In genomic region chr6:167795874-167796667, GRCh38 we compare ENCODE assay signal across 9 cellular contexts. TPM values are rescaled to one million over a fixed set of nuclear protein-coding genes. Genes with fewer than 3 reads are reported as not detected.
A peak's percentile ranks its signal among the peaks of the same experiment; 100 is the strongest.
DNase-seq lines count a peak whose midpoint lies in the region; ATAC-seq and TF ChIP-seq lines count a peak whose summit lies in the region.
"Had no signal": no experiment of that assay in that cellular context is flagged by ENCODE, and none has a peak within 500 bp of the region (broad histone marks: within the 10 kb centered on the region; RNA-seq: fewer than 3 reads in every experiment).

No MANE protein-coding gene starts in this region.

- TF ChIP-seq CTCF in heart left ventricle (IDR thresholded peaks at IDR 0.05) = peak in 2 of 12 donors; percentile 2 to 12

- TF ChIP-seq POLR2A in heart left ventricle (IDR thresholded peaks at IDR 0.05) = no peak

- H3K27ac ChIP-seq in heart left ventricle = peak overlapping the region in 3 of 12 donors; percentile 11 to 45 (median 24)

- intact Hi-C loops in heart left ventricle (cut with DNase I) = loop anchor here in 1 of 10 donors (10.0 kb wide), 1 partner anchor 101 kb away; no protein-coding TSS in a partner anchor
- intact Hi-C loops in posterior cingulate gyrus (cut with DNase I) = no loop called here

- peaks cover 6% of the 10 kb centered on the region for H3K36me3 Mint-ChIP-seq in T-helper 17 cell (ENCODE audit: low read depth)

- WGBS in heart left ventricle, 4 donors = 32 to 61% (median 46%) methylated on average over 13 to 37 of the region's 37 CpGs

- H3K4me3 ChIP-seq in heart left ventricle = peak overlapping the region in 11 of 12 donors; percentile 19 to 57 (median 49)

- H3K4me3 Mint-ChIP-seq in T-helper 17 cell = peak overlapping the region; percentile 75

- H3K36me3 ChIP-seq in heart left ventricle = no peaks in the 10 kb centered on the region

- H3K27me3 Mint-ChIP-seq in T-helper 17 cell = peaks cover 81% of the 10 kb centered on the region

- ATAC-seq in T-helper 17 cell (peak; percentile 25), heart left ventricle (peak; percentile 84 to 91 (median 88)), GM21825 (IDR thresholded peaks at IDR 0.05; ENCODE audit: unreplicated experiment) (no peak), GM19455 (IDR thresholded peaks at IDR 0.05; ENCODE audit: unreplicated experiment) (no peak)

- peaks cover 12% of the 10 kb centered on the region for H3K4me1 Mint-ChIP-seq in T-helper 17 cell

- no peaks in the 10 kb centered on the region for H3K9me3 ChIP-seq in T-helper 17 cell (ENCODE audit: control insufficient read depth, low read length, poor library complexity, severe bottlenecking)
- no peaks in the 10 kb centered on the region for H3K9me3 ChIP-seq in heart left ventricle

- H3K27me3 ChIP-seq in heart left ventricle = peaks cover 0 to 27% (median 0%) of the 10 kb centered on the region in 9 donors

- H3K4me1 ChIP-seq in heart left ventricle = peaks cover 0 to 23% (median 9%) of the 10 kb centered on the region in 12 donors

- DNase-seq in ELF-1 (ENCODE audit: low read depth, low spot score) = peak; percentile 61
- DNase-seq in T-helper 17 cell = no peak
- DNase-seq in heart left ventricle = peak; percentile 43 to 81 (median 77)
- DNase-seq in posterior cingulate gyrus = peak in 8 of 10 donors; percentile 20 to 87 (median 43)
- no peak for DNase-seq in cortex of kidney (lab: John Stamatoyannopoulos, UW)
- no peak for DNase-seq in middle frontal gyrus (ENCODE audit: extremely low spot score, low spot score)
- DNase-seq: NCI-H748 treated with DMSO at 0.1 percent for 48 hours had no signal

- H3K27ac Mint-ChIP-seq in T-helper 17 cell = no peak overlapping the region

RNA-seq across cellular contexts. Expression of gene AFDN, which starts 30.6 kb away (rescaled TPM):
- total RNA-seq in T-helper 17 cell (10 to 100 TPM; 56.5 to 83.9 TPM), heart left ventricle (100 to 1,000 TPM in 1 of 9 donors, 10 to 100 TPM in 8; 38.0 to 100 (median 51.8) TPM)
- polyA plus RNA-seq in heart left ventricle = 10 to 100 TPM; 27.6 to 31.5 TPM

Comparison
In these comparisons a context has a peak if more than half of its experiments do, and no peak if none do; other contexts are left out.
1. DNase-seq: peak in ELF-1 (single experiment), heart left ventricle (5 of 5) and posterior cingulate gyrus (8 of 10); none in T-helper 17 cell (0 of 3), cortex of kidney (single experiment) and middle frontal gyrus (single experiment).
2. ATAC-seq: peak in T-helper 17 cell (single experiment) and heart left ventricle (4 of 4); none in GM21825 (single experiment) and GM19455 (single experiment).